ENCODE assay signal across 8 cellular contexts in genomic region chr16:69725480-69726312, GRCh38. TPM values are rescaled to one million over a fixed set of nuclear protein-coding genes. Genes with fewer than 3 reads are reported as not detected.
A peak's percentile ranks its signal among the peaks of the same experiment; 100 is the strongest.
DNase-seq lines count a peak whose midpoint lies in the region; ATAC-seq and TF ChIP-seq lines count a peak whose summit lies in the region.

No MANE protein-coding gene starts in this region.

- H3K27me3 Mint-ChIP-seq in natural killer cell (ENCODE audit: low read depth in 2 of 2) = no peaks in the 10 kb centered on the region

- peaks cover 17 to 19% of the 10 kb centered on the region in 2 donors for H3K4me1 Mint-ChIP-seq in natural killer cell

- no peak for TF ChIP-seq CTCF in BE2C (IDR thresholded peaks at IDR 0.05; ENCODE audit: low read depth, low read length)
- no peak for TF ChIP-seq CTCF in colonic mucosa (IDR thresholded peaks at IDR 0.05)
- no peak for TF ChIP-seq CTCF in natural killer cell (IDR thresholded peaks at IDR 0.05)

- H3K4me3 ChIP-seq in BE2C (ENCODE audit: low read depth, low read length) (peak overlapping the region; percentile 65), MG63 (peak overlapping the region; percentile 63), colonic mucosa (peak overlapping the region; percentile 33)

- peak overlapping the region; percentile 71 to 93 for H3K9ac ChIP-seq in colonic mucosa (ENCODE audit: low read depth in 2 of 2, low read length in 2 of 2)

- H3K27ac Mint-ChIP-seq in natural killer cell = peak overlapping the region; percentile 86 to 97

- H3K4me1 ChIP-seq in BE2C (peaks cover 12% of the 10 kb centered on the region), colonic mucosa (peaks cover 10% of the 10 kb centered on the region)

- intact Hi-C loops in colonic mucosa (cut with DNase I) = no loop called here
- intact Hi-C loops in natural killer cell (cut with micrococcal nuclease) = loop anchor here (2.0 kb wide), 1 partner anchor 29 kb away; the partner anchor contains the start of gene NOB1

- ATAC-seq in natural killer cell (no peak), GM21390 (IDR thresholded peaks at IDR 0.05; ENCODE audit: unreplicated experiment) (no peak), GM19023 (IDR thresholded peaks at IDR 0.05; ENCODE audit: unreplicated experiment) (no peak)

- H3K36me3 ChIP-seq in BE2C (no peaks in the 10 kb centered on the region), MG63 (no peaks in the 10 kb centered on the region; the same call in 1 of the 2 replicates), colonic mucosa (no peaks in the 10 kb centered on the region)

- no peaks in the 10 kb centered on the region for H3K9me3 ChIP-seq in BE2C
- no peaks in the 10 kb centered on the region for H3K9me3 ChIP-seq in MG63
- no peaks in the 10 kb centered on the region for H3K9me3 ChIP-seq in colonic mucosa

- peak overlapping the region; percentile 77 for H3K27ac ChIP-seq in colonic mucosa

- H3K4me3 Mint-ChIP-seq in natural killer cell = peak overlapping the region; percentile 95

- no peaks in the 10 kb centered on the region for H3K36me3 Mint-ChIP-seq in natural killer cell

- no peaks in the 10 kb centered on the region for H3K9me3 Mint-ChIP-seq in natural killer cell

- no peaks in the 10 kb centered on the region for H3K27me3 ChIP-seq in BE2C
- no peaks in the 10 kb centered on the region for H3K27me3 ChIP-seq in MG63
- no peaks in the 10 kb centered on the region for H3K27me3 ChIP-seq in colonic mucosa

- DNase-seq in BE2C (no peak), MG63 (no peak), colonic mucosa (no peak), natural killer cell (no peak), HK-2 (ENCODE audit: unreplicated experiment) (no peak), cerebellar cortex (ENCODE audit: low spot score) (no peak)

RNA-seq across cellular contexts. Expression of gene NQO1, which starts 0.7 kb away (rescaled TPM):
- 25.0 TPM for polyA plus RNA-seq in BE2C (2012; ENCODE audit: insufficient read depth, insufficient read length, low read depth)
- total RNA-seq in MG63 (2014; rRNA removed; shearing (Covaris generic); ENCODE audit: low replicate concordance) = 157 and 197 TPM in 2 replicates
- total RNA-seq in colonic mucosa = 100 to 1,000 TPM in 1 of 2 donors, 10 to 100 TPM in 1; 94.6 to 134 TPM
- 1 to 10 TPM; 4.0 to 4.8 (median 4.5) TPM for total RNA-seq in natural killer cell

RNA-seq across cellular contexts. Expression of gene NOB1, which starts 29.0 kb away (rescaled TPM):
- 205 TPM for polyA plus RNA-seq in BE2C (2012; ENCODE audit: insufficient read depth, insufficient read length, low read depth)
- total RNA-seq in MG63 (2014; rRNA removed; shearing (Covaris generic); ENCODE audit: low replicate concordance) = 52.8 and 79.0 TPM in 2 replicates
- total RNA-seq in colonic mucosa = 10 to 100 TPM; 36.3 to 45.8 TPM
- total RNA-seq in natural killer cell = 10 to 100 TPM; 20.9 to 34.4 (median 32.0) TPM

RNA-seq across cellular contexts. Expression of gene WWP2, which starts 36.4 kb away (rescaled TPM):
- polyA plus RNA-seq in BE2C (2012; ENCODE audit: insufficient read depth, insufficient read length, low read depth) = 20.8 TPM
- total RNA-seq in MG63 (2014; rRNA removed; shearing (Covaris generic); ENCODE audit: low replicate concordance) = 3.9 and 15.5 TPM in 2 replicates
- total RNA-seq in colonic mucosa = 100 to 1,000 TPM in 1 of 2 donors, 10 to 100 TPM in 1; 73.2 to 102 TPM
- total RNA-seq in natural killer cell = 10 to 100 TPM; 72.8 to 95.6 (median 81.6) TPM

Comparison
In these comparisons a context has a peak if more than half of its experiments do, and no peak if none do; other contexts are left out.
1. RNA of gene NQO1, which starts 0.7 kb away (total RNA-seq): 157 to 197 TPM in MG63 and 94.6 to 134 TPM in colonic mucosa; 4.0 to 4.8 TPM in natural killer cell; every median in the first group is over 10 times any median in the second.
2. Peak in every context shown above with its lines, with median percentiles within 50 percentile points of each other: H3K4me3 ChIP-seq.